In the genomic region with DNA sequence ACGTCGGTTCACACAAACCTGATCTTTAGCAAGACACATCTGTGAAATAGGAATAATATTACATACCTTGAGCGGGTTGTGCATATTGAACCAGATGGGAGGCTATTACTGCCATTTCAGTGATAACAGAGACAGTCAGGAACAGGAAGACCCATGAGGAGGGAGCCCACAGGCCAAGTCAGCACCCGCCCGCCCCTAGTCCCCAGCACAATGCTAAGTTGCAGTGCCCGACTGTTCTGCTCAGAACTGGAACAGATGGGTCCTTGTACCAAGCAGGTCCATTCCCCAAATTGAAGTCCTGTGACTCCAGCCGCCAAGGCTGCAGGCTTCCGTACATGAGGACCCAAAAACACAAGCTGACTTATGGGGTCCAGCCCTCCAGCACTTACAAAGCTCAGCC, we compare ENCODE assay signal across 22 cellular contexts. TPM values are rescaled to one million over a fixed set of nuclear protein-coding genes. Genes with fewer than 3 reads are reported as not detected.
A peak's percentile ranks its signal among the peaks of the same experiment; 100 is the strongest.
DNase-seq lines count a peak whose midpoint lies in the region; TF ChIP-seq lines count a peak whose summit lies in the region.
"Had no signal": no experiment of that assay in that cellular context is flagged by ENCODE, and none has a peak within 500 bp of the region (broad histone marks: within the 10 kb centered on the region; RNA-seq: fewer than 3 reads in every experiment).

No MANE protein-coding gene starts in this region.

- peaks cover 21% of the 10 kb centered on the region for H3K36me3 Mint-ChIP-seq in activated CD4-positive, alpha-beta T cell treated with anti-CD3 and anti-CD28 coated beads, Interleukin-2, amount 10 ng/mL, durations not matched to agents 7 days and 5 days (ENCODE audit: low read depth)
- H3K36me3 Mint-ChIP-seq in activated naive CD4-positive, alpha-beta T cell treated with anti-CD3 and anti-CD28 coated beads, Interleukin-2, amount 50 U/mL, for 24 hours = peaks cover 7% of the 10 kb centered on the region
- H3K36me3 Mint-ChIP-seq in neural progenitor cell = no peaks in the 10 kb centered on the region

- intact Hi-C loops in adrenal gland (cut with DNase I) = loop anchor here in 1 of 2 donors (10.0 kb wide), 1 partner anchor 98 kb away; a partner anchor contains a TSS

- H3K4me1 Mint-ChIP-seq in activated CD4-positive, alpha-beta T cell treated with anti-CD3 and anti-CD28 coated beads, Interleukin-2, amount 10 ng/mL, durations not matched to agents 7 days and 5 days = peaks cover 89% of the 10 kb centered on the region
- H3K4me1 Mint-ChIP-seq in activated naive CD4-positive, alpha-beta T cell treated with anti-CD3 and anti-CD28 coated beads, Interleukin-2, amount 50 U/mL, for 24 hours = peaks cover 95% of the 10 kb centered on the region
- H3K4me1 Mint-ChIP-seq in neural progenitor cell = peaks cover 25% of the 10 kb centered on the region

- H3K79me2 ChIP-seq in neural progenitor cell (ENCODE audit: low read depth) = no peaks in the 10 kb centered on the region

- no peaks in the 10 kb centered on the region for H3K9me3 Mint-ChIP-seq in activated CD4-positive, alpha-beta T cell treated with anti-CD3 and anti-CD28 coated beads, Interleukin-2, amount 10 ng/mL, durations not matched to agents 7 days and 5 days
- H3K9me3 Mint-ChIP-seq in activated naive CD4-positive, alpha-beta T cell treated with anti-CD3 and anti-CD28 coated beads, Interleukin-2, amount 50 U/mL, for 24 hours = no peaks in the 10 kb centered on the region
- H3K9me3 Mint-ChIP-seq in neural progenitor cell = no peaks in the 10 kb centered on the region
- H3K9me3 Mint-ChIP-seq: brain; dendritic cell treated with granulocyte-macrophage colony-stimulating factor and Interleukin-4, amounts not matched to agents 40 ng/mL and 50 ng/mL, for 4 days had no signal

- H3K4me3 Mint-ChIP-seq in activated CD4-positive, alpha-beta T cell treated with anti-CD3 and anti-CD28 coated beads, Interleukin-2, amount 10 ng/mL, durations not matched to agents 7 days and 5 days = peak overlapping the region; percentile 62
- H3K4me3 Mint-ChIP-seq in activated naive CD4-positive, alpha-beta T cell treated with anti-CD3 and anti-CD28 coated beads, Interleukin-2, amount 50 U/mL, for 24 hours = peak overlapping the region; percentile 63
- no peak overlapping the region for H3K4me3 Mint-ChIP-seq in neural progenitor cell
- H3K4me3 Mint-ChIP-seq: brain; dendritic cell treated with granulocyte-macrophage colony-stimulating factor and Interleukin-4, amounts not matched to agents 40 ng/mL and 50 ng/mL, for 4 days had no signal

- peaks cover 11% of the 10 kb centered on the region for H3K4me1 ChIP-seq in neural progenitor cell
- peaks cover 22 to 40% of the 10 kb centered on the region in 2 donors for H3K4me1 ChIP-seq in adrenal gland (replicated peaks in 1 of 2)

- no peaks in the 10 kb centered on the region for H3K27me3 ChIP-seq in neural progenitor cell
- H3K27me3 ChIP-seq in adrenal gland = no peaks in the 10 kb centered on the region
- H3K27me3 ChIP-seq: stomach, uterus had no signal

- CTCF ChIA-PET in activated CD4-positive, alpha-beta T cell treated with anti-CD3 and anti-CD28 coated beads, Interleukin-2, amount 10 ng/mL, durations not matched to agents 7 days and 5 days (lab: Charles Lee) = interaction anchor here (0.8 to 1.4 kb wide), 2 partner anchors 9 to 13 kb away, joined by 3 read pairs; a partner anchor contains a TSS

- H3K27ac ChIP-seq in KOPT-K1 (ENCODE audit: low read depth, low read length, poor library complexity, severe bottlenecking) (peak overlapping the region; percentile 85), neural progenitor cell (no peak overlapping the region), adrenal gland (no peak overlapping the region)
- H3K27ac ChIP-seq: A549, uterus had no signal

- no peak for TF ChIP-seq POLR2A in adrenal gland (IDR thresholded peaks at IDR 0.05)

- TF ChIP-seq CTCF in neural progenitor cell (IDR thresholded peaks at IDR 0.05) = no peak
- no peak for TF ChIP-seq CTCF in adrenal gland (IDR thresholded peaks at IDR 0.05)
- TF ChIP-seq CTCF in GM20000 (IDR thresholded peaks at IDR 0.05; ENCODE audit: extremely low read depth, missing control alignments) = no peak

- peak overlapping the region; percentile 91 for H3K27ac Mint-ChIP-seq in activated CD4-positive, alpha-beta T cell treated with anti-CD3 and anti-CD28 coated beads, Interleukin-2, amount 10 ng/mL, durations not matched to agents 7 days and 5 days
- H3K27ac Mint-ChIP-seq in activated naive CD4-positive, alpha-beta T cell treated with anti-CD3 and anti-CD28 coated beads, Interleukin-2, amount 50 U/mL, for 24 hours = peak overlapping the region; percentile 90
- peak overlapping the region; percentile 53 for H3K27ac Mint-ChIP-seq in neural progenitor cell
- H3K27ac Mint-ChIP-seq: dendritic cell treated with granulocyte-macrophage colony-stimulating factor and Interleukin-4, amounts not matched to agents 40 ng/mL and 50 ng/mL, for 4 days had no signal

- no peaks in the 10 kb centered on the region for H3K27me3 Mint-ChIP-seq in activated CD4-positive, alpha-beta T cell treated with anti-CD3 and anti-CD28 coated beads, Interleukin-2, amount 10 ng/mL, durations not matched to agents 7 days and 5 days
- no peaks in the 10 kb centered on the region for H3K27me3 Mint-ChIP-seq in activated naive CD4-positive, alpha-beta T cell treated with anti-CD3 and anti-CD28 coated beads, Interleukin-2, amount 50 U/mL, for 24 hours
- H3K27me3 Mint-ChIP-seq in neural progenitor cell (ENCODE audit: insufficient read depth, low read depth) = peaks cover 15% of the 10 kb centered on the region

- no peak for DNase-seq in activated CD4-positive, alpha-beta T cell treated with anti-CD3 and anti-CD28 coated beads, Interleukin-2, amount 10 ng/mL, durations not matched to agents 7 days and 5 days
- DNase-seq in activated CD4-positive, alpha-beta T cell treated with anti-CD3 and anti-CD28 coated beads for 4 hours = no peak
- no peak for DNase-seq in neural progenitor cell (ENCODE audit: low spot score)
- DNase-seq in adrenal gland = no peak
- DNase-seq in GM20000 (ENCODE audit: low spot score) = no peak
- no peak for DNase-seq in mesenteric fat pad (ENCODE audit: low spot score)
- DNase-seq: activated CD4-positive, CD25-positive, alpha-beta regulatory T cell treated with anti-CD3 and anti-CD28 coated beads, Interleukin-2, amount 50 U/mL, for 72 hours; erythroblast; H7; NCI-H2227 treated with DMSO at 0.1 percent for 48 hours; stomach; uterus had no signal

- no peaks in the 10 kb centered on the region for H3K9me3 ChIP-seq in KOPT-K1 (ENCODE audit: insufficient read depth, low read length, poor library complexity, severe bottlenecking)
- no peaks in the 10 kb centered on the region for H3K9me3 ChIP-seq in neural progenitor cell (ENCODE audit: low read depth)
- H3K9me3 ChIP-seq in adrenal gland (replicated peaks in 1 of 3) = no peaks in the 10 kb centered on the region
- H3K9me3 ChIP-seq: A549, stomach, uterus had no signal

- POLR2A ChIA-PET in activated CD4-positive, alpha-beta T cell treated with anti-CD3 and anti-CD28 coated beads, Interleukin-2, amount 10 ng/mL, durations not matched to agents 7 days and 5 days (lab: Charles Lee) = no interaction called here

- H3F3A ChIP-seq in neural progenitor cell (ENCODE audit: low read depth) = no peaks in the 10 kb centered on the region

- 68 to 82% (median 77%) methylated on average over 8 of the region's 8 CpGs for WGBS in adrenal gland, 4 donors

- H3K4me3 ChIP-seq in neural progenitor cell (no peak overlapping the region), adrenal gland (no peak overlapping the region)
- H3K4me3 ChIP-seq: A549, lung, stomach, uterus had no signal

- no peak overlapping the region for H2AFZ ChIP-seq in neural progenitor cell (replicated peaks)

- H3K4me2 ChIP-seq in neural progenitor cell = no peak overlapping the region
- H3K4me2 ChIP-seq: A549 had no signal

- no peaks in the 10 kb centered on the region for H3K36me3 ChIP-seq in KOPT-K1 (ENCODE audit: insufficient read depth, low read length)
- no peaks in the 10 kb centered on the region for H3K36me3 ChIP-seq in neural progenitor cell
- H3K36me3 ChIP-seq in adrenal gland (replicated peaks in 1 of 2) = peaks cover 0 to 6% of the 10 kb centered on the region in 2 donors
- H3K36me3 ChIP-seq: uterus had no signal

- H4K20me1 ChIP-seq in neural progenitor cell (ENCODE audit: low read depth) = peaks cover 5% of the 10 kb centered on the region

- no peak overlapping the region for H3K9ac ChIP-seq in neural progenitor cell

RNA-seq across cellular contexts. Expression of a gene that starts 9.3 kb away (rescaled TPM):
- total RNA-seq in activated CD4-positive, alpha-beta T cell treated with anti-CD3 and anti-CD28 coated beads, Interleukin-2, amount 10 ng/mL, durations not matched to agents 7 days and 5 days = under 1 TPM; 0.50 to 0.52 TPM
- total RNA-seq in neural progenitor cell (ENCODE audit: low replicate concordance) = not detected in 2 replicates
- under 1 TPM in 3 of 8 donors, not detected in 5; 0.04 to 0.11 (median 0.10) TPM for total RNA-seq in adrenal gland
- under 1 TPM in 2 of 3 donors, not detected in 1; 0.24 to 0.27 TPM for polyA plus RNA-seq in adrenal gland
- total RNA-seq in mesenteric fat pad = not detected
- total RNA-seq: glomerular endothelial cell, H7, LHCN-M2, pulmonary artery endothelial cell had no signal
- polyA plus RNA-seq: neural cell had no signal

RNA-seq across cellular contexts. Expression of a gene that starts 32.8 kb away (rescaled TPM):
- 100 to 1,000 TPM; 103 to 109 TPM for total RNA-seq in activated CD4-positive, alpha-beta T cell treated with anti-CD3 and anti-CD28 coated beads, Interleukin-2, amount 10 ng/mL, durations not matched to agents 7 days and 5 days
- total RNA-seq in neural progenitor cell (ENCODE audit: low replicate concordance) = 3.0 and 7.2 TPM in 2 replicates
- 100 to 1,000 TPM in 2 of 8 donors, 10 to 100 TPM in 6; 32.2 to 108 (median 60.5) TPM for total RNA-seq in adrenal gland
- polyA plus RNA-seq in adrenal gland = 10 to 100 TPM in 2 of 3 donors, 1 to 10 TPM in 1; 7.8 to 47.7 (median 18.3) TPM
- total RNA-seq in mesenteric fat pad = 86.4 TPM
